1 cellular context compared by ENCODE assay signal in genomic region chr14:28635387-28635786, GRCh38.
TF ChIP-seq lines count a peak whose summit lies in the region.

No MANE protein-coding gene starts in this region.

TF ChIP-seq in GM23338, 12 proteins besides CTCF, POLR2A, EP300 and RAD21 (continued from another document):
- TF ChIP-seq ZNF462 (CRISPR knock-in tag; IDR thresholded peaks at IDR 0.05) (no peak), NANOG (IDR thresholded peaks at IDR 0.05; ENCODE audit: borderline replicate concordance) (no peak)
